Comparison of ENCODE assay signal across 28 cellular contexts in the genomic region with DNA sequence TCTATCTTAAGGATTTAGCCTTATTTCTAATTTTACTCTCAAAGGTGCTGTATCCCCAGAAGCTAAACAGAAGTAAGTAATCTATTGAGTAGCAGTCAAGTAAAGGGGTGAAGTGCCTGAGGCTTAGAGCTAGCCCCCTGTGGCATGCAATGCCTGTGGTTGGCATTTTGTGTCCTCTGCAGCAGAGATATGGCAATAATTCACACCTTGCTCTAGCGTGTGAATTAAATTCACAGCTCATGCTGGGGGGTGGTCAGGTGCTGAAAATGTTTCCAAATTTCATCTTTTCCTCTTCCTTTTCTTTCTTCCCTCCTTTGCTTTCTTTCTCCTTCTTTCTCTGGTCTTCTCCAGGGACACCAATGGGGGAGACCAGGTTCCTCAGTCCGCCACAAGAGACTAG.
"Had no signal": no experiment of that assay in that cellular context is flagged by ENCODE, and none has a peak within 500 bp of the region (broad histone marks: within the 10 kb centered on the region; RNA-seq: fewer than 3 reads in every experiment).

No MANE protein-coding gene starts in this region.

- H3K4me1 Mint-ChIP-seq: stimulated activated effector memory CD8-positive, alpha-beta T cell treated with anti-CD3 and anti-CD28 coated beads, Interleukin-12 subunit alpha, Interleukin-12 subunit beta, amount 100 ng/mL, for 72 hours; stimulated activated naive B cell treated with anti-CD40 and anti-IgM and Interleukin-4, amounts not matched to agents 10 μg/mL and 1 μg/mL and 100 μg/mL, for 72 hours had no signal

- H3K27me3 ChIP-seq: stomach, suprapubic skin, testis, thyroid gland, tibial artery, tibial nerve, transverse colon, upper lobe of left lung, upper lobe of right lung, uterus, vagina had no signal

- H3K36me3 Mint-ChIP-seq: stimulated activated effector memory CD8-positive, alpha-beta T cell treated with anti-CD3 and anti-CD28 coated beads, Interleukin-12 subunit alpha, Interleukin-12 subunit beta, amount 100 ng/mL, for 72 hours; stimulated activated memory B cell treated with anti-CD40 and anti-IgM and Interleukin-4, amounts not matched to agents 10 μg/mL and 1 μg/mL and 100 μg/mL, for 72 hours; stimulated activated naive B cell treated with anti-CD40 and anti-IgM and Interleukin-4, amounts not matched to agents 10 μg/mL and 1 μg/mL and 100 μg/mL, for 72 hours; type B pancreatic cell had no signal

- H3K27me3 Mint-ChIP-seq: stimulated activated memory B cell treated with anti-CD40 and anti-IgM and Interleukin-4, amounts not matched to agents 10 μg/mL and 1 μg/mL and 100 μg/mL, for 72 hours; stimulated activated naive B cell treated with anti-CD40 and anti-IgM and Interleukin-4, amounts not matched to agents 10 μg/mL and 1 μg/mL and 100 μg/mL, for 72 hours; stimulated activated naive CD8-positive, alpha-beta T cell treated with anti-CD3 and anti-CD28 coated beads, Interleukin-15, amount 100 ng/mL, for 72 hours; stimulated activated naive CD8-positive, alpha-beta T cell treated with anti-CD3 and anti-CD28 coated beads, Interleukin-15, Interleukin-2, amounts not matched to agents 100 ng/mL and 50 ng/mL, for 24 hours had no signal

- H3K27ac ChIP-seq: stomach, suprapubic skin, testis, thoracic aorta, thyroid gland, tibial artery, tibial nerve, transverse colon, upper lobe of left lung, upper lobe of right lung, uterus, vagina had no signal

- H3K36me3 ChIP-seq: stomach, suprapubic skin, thoracic aorta, thyroid gland, tibial artery, tibial nerve, transverse colon, upper lobe of left lung, upper lobe of right lung, uterus, vagina had no signal

- H3K9me3 ChIP-seq: stomach, suprapubic skin, testis, thoracic aorta, thyroid gland, transverse colon, upper lobe of left lung, upper lobe of right lung, uterus, vagina had no signal

- DNase-seq: stimulated activated CD4-positive, alpha-beta T cell treated with anti-CD3 and anti-CD28 coated beads, Interleukin-2, amount 100 ng/mL, for 48 hours; stimulated activated CD4-positive, alpha-beta T cell treated with anti-CD3 and anti-CD28 coated beads, Interleukin-4, amount 100 ng/mL, for 1 hour; stimulated activated CD4-positive, alpha-beta T cell treated with anti-CD3 and anti-CD28 coated beads, Interleukin-4, amount 100 ng/mL, for 24 hours; stimulated activated CD4-positive, alpha-beta T cell treated with anti-CD3 and anti-CD28 coated beads, Interleukin-4, amount 100 ng/mL, for 4 hours; stimulated activated CD8-positive, alpha-beta memory T cell treated with anti-CD3 and anti-CD28 coated beads, Interleukin-4, amount 100 ng/mL, for 48 hours; stimulated activated naive B cell treated with anti-CD40 and anti-IgM and Interleukin-4, amounts not matched to agents 10 μg/mL and 1 μg/mL and 100 μg/mL, for 72 hours; stimulated activated naive CD4-positive, alpha-beta T cell; stimulated activated naive CD4-positive, alpha-beta T cell treated with Interleukin-2 at 50 U/mL for 16 hours; stimulated activated naive CD8-positive, alpha-beta T cell treated with anti-CD3 and anti-CD28 coated beads, Interleukin-15, amount 100 ng/mL, for 72 hours; stimulated activated naive CD8-positive, alpha-beta T cell treated with anti-CD3 and anti-CD28 coated beads, Interleukin-15, Interleukin-2, amounts not matched to agents 100 U/mL and 50 U/mL, for 24 hours; stomach; substantia nigra; testis; thyroid gland; tibial artery; transverse colon; trophoblast cell; upper lobe of left lung; upper lobe of right lung; uterus had no signal

- H3K4me1 ChIP-seq: suprapubic skin, testis, thyroid gland, tibial artery, tibial nerve, transverse colon, upper lobe of left lung, upper lobe of right lung, uterus, vagina had no signal

- H3K4me3 Mint-ChIP-seq: stimulated activated effector memory CD8-positive, alpha-beta T cell treated with anti-CD3 and anti-CD28 coated beads, Interleukin-12 subunit alpha, Interleukin-12 subunit beta, amount 100 ng/mL, for 72 hours; stimulated activated memory B cell treated with anti-CD40 and anti-IgM and Interleukin-4, amounts not matched to agents 10 μg/mL and 1 μg/mL and 100 μg/mL, for 72 hours; stimulated activated naive B cell treated with anti-CD40 and anti-IgM and Interleukin-4, amounts not matched to agents 10 μg/mL and 1 μg/mL and 100 μg/mL, for 72 hours; stimulated activated naive CD8-positive, alpha-beta T cell treated with anti-CD3 and anti-CD28 coated beads, Interleukin-15, amount 100 ng/mL, for 72 hours; stimulated activated naive CD8-positive, alpha-beta T cell treated with anti-CD3 and anti-CD28 coated beads, Interleukin-15, Interleukin-2, amounts not matched to agents 100 ng/mL and 50 ng/mL, for 24 hours; type B pancreatic cell had no signal

- H3K27ac Mint-ChIP-seq: stimulated activated effector memory CD8-positive, alpha-beta T cell treated with anti-CD3 and anti-CD28 coated beads, Interleukin-12 subunit alpha, Interleukin-12 subunit beta, amount 100 ng/mL, for 72 hours; stimulated activated memory B cell treated with anti-CD40 and anti-IgM and Interleukin-4, amounts not matched to agents 10 μg/mL and 1 μg/mL and 100 μg/mL, for 72 hours; stimulated activated naive B cell treated with anti-CD40 and anti-IgM and Interleukin-4, amounts not matched to agents 10 μg/mL and 1 μg/mL and 100 μg/mL, for 72 hours; stimulated activated naive CD8-positive, alpha-beta T cell treated with anti-CD3 and anti-CD28 coated beads, Interleukin-15, amount 100 ng/mL, for 72 hours; stimulated activated naive CD8-positive, alpha-beta T cell treated with anti-CD3 and anti-CD28 coated beads, Interleukin-15, Interleukin-2, amounts not matched to agents 100 ng/mL and 50 ng/mL, for 24 hours; type B pancreatic cell had no signal

- H3K9me3 Mint-ChIP-seq: type B pancreatic cell had no signal

- H3K4me3 ChIP-seq: stomach, suprapubic skin, testis, thoracic aorta, thyroid gland, tibial artery, tibial nerve, transverse colon, upper lobe of left lung, upper lobe of right lung, uterus, vagina had no signal
